Comparison of ENCODE assay signal across 8 cellular contexts in genomic region chr14:24976599-24976998, GRCh38.
"Had no signal": no experiment of that assay in that cellular context is flagged by ENCODE, and none has a peak within 500 bp of the region (broad histone marks: within the 10 kb centered on the region; RNA-seq: fewer than 3 reads in every experiment).

No MANE protein-coding gene starts in this region.

- H3K4me3 ChIP-seq: GM23338, K562 had no signal

- H3K4me2 ChIP-seq: GM23338 had no signal

- FAIRE-seq: H1, H54, K562 had no signal

- H3K27ac ChIP-seq: HL-60 had no signal

- H3K9me3 Mint-ChIP-seq: GM23338, H9 had no signal

- H3K27ac Mint-ChIP-seq: GM23338, H9 had no signal

- H3K4me3 Mint-ChIP-seq: GM23338, H9 had no signal

- DNase-seq: H9, HCEC 1CT, IMR-90 had no signal

- H2AFZ ChIP-seq: GM23338 had no signal

- H3K4me1 Mint-ChIP-seq: GM23338, H9 had no signal

- ATAC-seq: GM23338, K562 had no signal
